In genomic region chr1:84412316-84412942, GRCh38 we compare ENCODE assay signal across 24 cellular contexts. TPM values are rescaled to one million over a fixed set of nuclear protein-coding genes. Genes with fewer than 3 reads are reported as not detected.
DNase-seq lines count a peak whose midpoint lies in the region; ATAC-seq and TF ChIP-seq lines count a peak whose summit lies in the region.
"Had no signal": no experiment of that assay in that cellular context is flagged by ENCODE, and none has a peak within 500 bp of the region (broad histone marks: within the 10 kb centered on the region; RNA-seq: fewer than 3 reads in every experiment).

No MANE protein-coding gene starts in this region.

- H3K9me3 Mint-ChIP-seq in naive thymus-derived CD8-positive, alpha-beta T cell, result peaks cover 0 to under 1% (median 0%) of the 10 kb centered on the region in 9 donors
- H3K9me3 Mint-ChIP-seq: activated T-helper 2 cell treated with anti-CD3 and anti-CD28 coated beads, Interferon-gamma antibody, Interleukin-2, Interleukin-4, amounts not matched to agents 10 μg/mL and 5 μg/mL and 100 μg/mL, durations not matched to agents 14 hours and 24 hours and 36 hours; CD14-positive monocyte; dendritic cell treated with granulocyte-macrophage colony-stimulating factor and Interleukin-4, amounts not matched to agents 40 ng/mL and 50 ng/mL, for 4 days had no signal

- peak; percentile 87 for ATAC-seq in SK-N-SH treated with all-trans-retinoic acid at 6 μM for 48 hours
- ATAC-seq in HG02885 (IDR thresholded peaks at IDR 0.05; ENCODE audit: poor library complexity, unreplicated experiment), result no peak
- no peak for ATAC-seq in naive thymus-derived CD8-positive, alpha-beta T cell
- no peak for ATAC-seq in HG03460 (IDR thresholded peaks at IDR 0.05; ENCODE audit: unreplicated experiment)
- ATAC-seq: activated CD4-positive, CD25-positive, alpha-beta regulatory T cell treated with anti-CD3 and anti-CD28 coated beads, Interleukin-2, amount 50 U/mL, for 24 hours; Right ventricle myocardium inferior had no signal

- H3K27me3 Mint-ChIP-seq in naive thymus-derived CD8-positive, alpha-beta T cell, result no peaks in the 10 kb centered on the region
- H3K27me3 Mint-ChIP-seq: dendritic cell treated with granulocyte-macrophage colony-stimulating factor and Interleukin-4, amounts not matched to agents 40 ng/mL and 50 ng/mL, for 4 days had no signal

- POLR2A ChIA-PET in naive thymus-derived CD8-positive, alpha-beta T cell (lab: Charles Lee), result no interaction called here

- no peak overlapping the region for H3K4me3 Mint-ChIP-seq in naive thymus-derived CD8-positive, alpha-beta T cell
- H3K4me3 Mint-ChIP-seq: CD14-positive monocyte; dendritic cell treated with granulocyte-macrophage colony-stimulating factor and Interleukin-4, amounts not matched to agents 40 ng/mL and 50 ng/mL, for 4 days had no signal

- DNase-seq in GM03348 (ENCODE audit: low spot score), result peak; percentile 9
- DNase-seq in fibroblast of peridontal ligament (ENCODE audit: extremely low read depth), result peak; percentile 85
- peak; percentile 26 for DNase-seq in smooth muscle cell of the brain vasculature (ENCODE audit: low read depth, low spot score)
- no peak for DNase-seq in naive thymus-derived CD8-positive, alpha-beta T cell
- no peak for DNase-seq in activated gamma-delta T cell (lab: John Stamatoyannopoulos, UW)
- DNase-seq: aorta; DMS153; NCI-H1092; NCI-H2171 treated with DMSO at 0.1 percent for 48 hours; NK-92 treated with Interleukin-12 subunit alpha and Interleukin-12 subunit beta, amount 100 ng/mL, for 24 hours; occipital lobe; T-helper 2 cell had no signal

- H3K36me3 Mint-ChIP-seq in naive thymus-derived CD8-positive, alpha-beta T cell, result peaks cover 0 to 6% (median 0%) of the 10 kb centered on the region in 3 donors
- H3K36me3 Mint-ChIP-seq: CD14-positive monocyte had no signal

- H3K4me1 Mint-ChIP-seq in naive thymus-derived CD8-positive, alpha-beta T cell, result no peaks in the 10 kb centered on the region

- no peak overlapping the region for H3K27ac Mint-ChIP-seq in naive thymus-derived CD8-positive, alpha-beta T cell
- H3K27ac Mint-ChIP-seq: activated T-helper 2 cell treated with anti-CD3 and anti-CD28 coated beads, Interferon-gamma antibody, Interleukin-2, Interleukin-4, amounts not matched to agents 10 μg/mL and 5 μg/mL and 100 μg/mL, durations not matched to agents 14 hours and 24 hours and 36 hours; CD14-positive monocyte; dendritic cell treated with granulocyte-macrophage colony-stimulating factor and Interleukin-4, amounts not matched to agents 40 ng/mL and 50 ng/mL, for 4 days had no signal

TF ChIP-seq in SK-N-SH treated with all-trans-retinoic acid at 6 μM for 48 hours, 23 proteins besides CTCF, POLR2A, EP300 and RAD21:
- TF ChIP-seq BACH2 (CRISPR knock-in tag; IDR thresholded peaks at IDR 0.05; ENCODE audit: borderline replicate concordance) (no peak), ZNF70 (CRISPR knock-in tag; IDR thresholded peaks at IDR 0.05) (no peak), TOX (CRISPR knock-in tag; IDR thresholded peaks at IDR 0.05; ENCODE audit: borderline replicate concordance) (no peak), PATZ1 (CRISPR knock-in tag; IDR thresholded peaks at IDR 0.05; ENCODE audit: borderline replicate concordance) (no peak), ISL1 (CRISPR knock-in tag; IDR thresholded peaks at IDR 0.05) (no peak), ARNTL (CRISPR knock-in tag; IDR thresholded peaks at IDR 0.05; ENCODE audit: borderline replicate concordance, low read depth) (no peak), TSHZ2 (CRISPR knock-in tag; IDR thresholded peaks at IDR 0.05) (no peak), SNAI2 (CRISPR knock-in tag; IDR thresholded peaks at IDR 0.05) (no peak), PPARA (CRISPR knock-in tag; IDR thresholded peaks at IDR 0.05; ENCODE audit: borderline replicate concordance) (no peak), OSR1 (CRISPR knock-in tag; IDR thresholded peaks at IDR 0.05) (no peak), TCF4 (CRISPR knock-in tag; IDR thresholded peaks at IDR 0.05; ENCODE audit: borderline replicate concordance) (no peak), RARB (CRISPR knock-in tag; IDR thresholded peaks at IDR 0.05) (no peak), CSDC2 (CRISPR knock-in tag; IDR thresholded peaks at IDR 0.05) (no peak), GLIS3 (CRISPR knock-in tag; IDR thresholded peaks at IDR 0.05) (no peak), ZFP30 (CRISPR knock-in tag; IDR thresholded peaks at IDR 0.05) (no peak), ZNF8 (CRISPR knock-in tag; IDR thresholded peaks at IDR 0.05) (no peak)
TF ChIP-seq in SK-N-SH treated with all-trans-retinoic acid at 6 μM for 48 hours: peak in this region for 0.

RNA-seq across cellular contexts. Expression of gene DNASE2B, which starts 14.1 kb away (rescaled TPM):
- total RNA-seq in naive thymus-derived CD8-positive, alpha-beta T cell, result not detected
- not detected for polyA plus RNA-seq in naive thymus-derived CD8-positive, alpha-beta T cell
- total RNA-seq: activated CD8-positive, alpha-beta memory T cell treated with anti-CD3 and anti-CD28 coated beads for 36 hours; activated T-helper 2 cell treated with anti-CD3 and anti-CD28 coated beads, Interferon-gamma antibody, Interleukin-2, Interleukin-4, amounts not matched to agents 10 μg/mL and 5 μg/mL and 100 μg/mL, durations not matched to agents 14 hours and 24 hours and 36 hours; aorta; mononuclear cell; Right ventricle myocardium inferior; skeletal muscle tissue had no signal
- polyA plus RNA-seq: CD14-positive monocyte, esophagus had no signal

Comparison
In these comparisons a context has a peak if more than half of its experiments do, and no peak if none do; other contexts are left out.
1. DNase-seq: peak in GM03348 (single experiment), fibroblast of peridontal ligament (single experiment) and smooth muscle cell of the brain vasculature (single experiment); none in naive thymus-derived CD8-positive, alpha-beta T cell (0 of 10) and activated gamma-delta T cell (single experiment).